ENCODE assay signal across 8 cellular contexts in genomic region chr20:48620486-48621255, GRCh38.
DNase-seq lines count a peak whose midpoint lies in the region; ATAC-seq and TF ChIP-seq lines count a peak whose summit lies in the region.

No MANE protein-coding gene starts in this region.

- H3K4me1 ChIP-seq in A673 (ENCODE audit: insufficient read depth, low read length, poor library complexity, severe bottlenecking) (peaks cover 13% of the 10 kb centered on the region), cardiac muscle cell (ENCODE audit: low read depth) (no peaks in the 10 kb centered on the region), ovary (ENCODE audit: insufficient read depth) (peaks cover 11% of the 10 kb centered on the region), thyroid gland (peaks cover 0 to 14% of the 10 kb centered on the region in 2 donors)

- H3K36me3 Mint-ChIP-seq in activated naive CD8-positive, alpha-beta T cell treated with anti-CD3 and anti-CD28 coated beads, Interleukin-2, amount 10 ng/mL, durations not matched to agents 7 days and 5 days = no peaks in the 10 kb centered on the region

- H3K4me3 ChIP-seq in A673 (ENCODE audit: low read depth, low read length, poor library complexity, severe bottlenecking) = no peak overlapping the region
- no peak overlapping the region for H3K4me3 ChIP-seq in SU-DHL-6 (ENCODE audit: insufficient read depth, low read length, poor library complexity, severe bottlenecking)
- H3K4me3 ChIP-seq in cardiac muscle cell = peak overlapping the region; percentile 23
- H3K4me3 ChIP-seq in ovary = peak overlapping the region; percentile 25
- H3K4me3 ChIP-seq in thyroid gland (replicated peaks in 1 of 3) = peak overlapping the region in 1 of 3 donors; percentile 13

- H3K27me3 Mint-ChIP-seq in activated naive CD8-positive, alpha-beta T cell treated with anti-CD3 and anti-CD28 coated beads, Interleukin-2, amount 10 ng/mL, durations not matched to agents 7 days and 5 days = no peaks in the 10 kb centered on the region

- TF ChIP-seq CTCF in A673 (conservative IDR thresholded peaks at IDR 0.05; ENCODE audit: low read depth, low read length) (peak; percentile 82), SU-DHL-6 (IDR thresholded peaks at IDR 0.05; ENCODE audit: insufficient read depth, low read length, poor library complexity, severe bottlenecking) (peak; percentile 45), cardiac muscle cell (IDR thresholded peaks at IDR 0.05; ENCODE audit: low read depth, low read length) (peak; percentile 91), ovary (IDR thresholded peaks at IDR 0.05) (peak; percentile 87 to 96 (median 91)), thyroid gland (IDR thresholded peaks at IDR 0.05) (peak; percentile 76 to 97 (median 86))

- H3K4me3 Mint-ChIP-seq in activated naive CD8-positive, alpha-beta T cell treated with anti-CD3 and anti-CD28 coated beads, Interleukin-2, amount 10 ng/mL, durations not matched to agents 7 days and 5 days = peak overlapping the region; percentile 74

- no peak overlapping the region for H3K27ac ChIP-seq in A673 (ENCODE audit: low read depth, low read length, poor library complexity, severe bottlenecking)
- H3K27ac ChIP-seq in SU-DHL-6 (ENCODE audit: low read depth, low read length) = no peak overlapping the region
- no peak overlapping the region for H3K27ac ChIP-seq in cardiac muscle cell
- H3K27ac ChIP-seq in ovary = peak overlapping the region; percentile 1 to 44
- H3K27ac ChIP-seq in thyroid gland = no peak overlapping the region

- TF ChIP-seq POLR2A in ovary (IDR thresholded peaks at IDR 0.05) (no peak), thyroid gland (IDR thresholded peaks at IDR 0.05) (no peak)

- POLR2A ChIA-PET in A673 (lab: Charles Lee; ENCODE audit: low non-redundant PET) = no interaction called here
- POLR2A ChIA-PET in activated naive CD8-positive, alpha-beta T cell treated with anti-CD3 and anti-CD28 coated beads, Interleukin-2, amount 10 ng/mL, durations not matched to agents 7 days and 5 days (lab: Charles Lee) = interaction anchor here (0.6 kb wide), 1 partner anchor 285 kb away, joined by 5 read pairs; no protein-coding TSS in a partner anchor

- DNase-seq in A673 (ENCODE audit: low spot score) = peak; percentile 86
- DNase-seq in NCI-H1092 treated with DMSO at 0.1 percent for 48 hours (lab: John Stamatoyannopoulos, UW) = peak; percentile 86
- peak; percentile 82 for DNase-seq in activated naive CD8-positive, alpha-beta T cell treated with anti-CD3 and anti-CD28 coated beads, Interleukin-2, amount 10 ng/mL, durations not matched to agents 7 days and 5 days
- DNase-seq in cardiac muscle cell (ENCODE audit: low read depth in 1 of 2, low spot score in 1 of 2) = peak; percentile 91 to 95
- peak; percentile 90 to 97 (median 95) for DNase-seq in ovary
- peak; percentile 94 to 96 for DNase-seq in thyroid gland

- CTCF ChIA-PET in A673 (lab: Charles Lee) = interaction anchor here (0.6 to 2.1 kb wide), 22 partner anchors 22 to 1236 kb away, joined by 3 to 17 read pairs (median 4); no protein-coding TSS in a partner anchor

- H3K4me2 ChIP-seq in SU-DHL-6 (ENCODE audit: low read depth, low read length, poor library complexity, severe bottlenecking) = no peak overlapping the region

- H3K9me2 ChIP-seq in SU-DHL-6 (replicated peaks; ENCODE audit: insufficient read depth, low read length) = no peaks in the 10 kb centered on the region

- H3K27ac Mint-ChIP-seq in activated naive CD8-positive, alpha-beta T cell treated with anti-CD3 and anti-CD28 coated beads, Interleukin-2, amount 10 ng/mL, durations not matched to agents 7 days and 5 days = peak overlapping the region; percentile 67

- H3K36me3 ChIP-seq in A673 (ENCODE audit: insufficient read depth, low read length, poor library complexity, severe bottlenecking) = peaks cover 23% of the 10 kb centered on the region
- H3K36me3 ChIP-seq in SU-DHL-6 (ENCODE audit: low read length) = no peaks in the 10 kb centered on the region
- H3K36me3 ChIP-seq in cardiac muscle cell = no peaks in the 10 kb centered on the region
- no peaks in the 10 kb centered on the region for H3K36me3 ChIP-seq in ovary
- H3K36me3 ChIP-seq in thyroid gland = no peaks in the 10 kb centered on the region

- H3K9me3 Mint-ChIP-seq in activated naive CD8-positive, alpha-beta T cell treated with anti-CD3 and anti-CD28 coated beads, Interleukin-2, amount 10 ng/mL, durations not matched to agents 7 days and 5 days = no peaks in the 10 kb centered on the region

- H3K79me2 ChIP-seq in SU-DHL-6 (ENCODE audit: insufficient read depth, low read length) = no peaks in the 10 kb centered on the region

- WGBS in ovary, 3 donors = 1 to 2% (median 1%) methylated on average over 22 to 24 of the region's 24 CpGs
- 3 to 5% methylated on average over 21 to 24 of the region's 24 CpGs for WGBS in thyroid gland, 2 donors

- no peak overlapping the region for H2AFZ ChIP-seq in SU-DHL-6 (ENCODE audit: low read depth, low read length, severe bottlenecking)

- TF ChIP-seq EP300 in ovary (IDR thresholded peaks at IDR 0.05) = no peak

- peak; percentile 62 for ATAC-seq in GM18907 (IDR thresholded peaks at IDR 0.05; ENCODE audit: unreplicated experiment)
- ATAC-seq in activated naive CD8-positive, alpha-beta T cell treated with anti-CD3 and anti-CD28 coated beads, Interleukin-2, amount 10 ng/mL, durations not matched to agents 7 days and 5 days (ENCODE audit: low read depth) = peak; percentile 85

- intact Hi-C loops in A673 (cut with micrococcal nuclease; ENCODE audit: unreplicated experiment) (loop anchor here (2.0 to 5.0 kb wide), 5 partner anchors 766 to 958 kb away; no protein-coding TSS in a partner anchor), ovary (cut with DNase I) (loop anchor here (1.0 to 10.0 kb wide), 4 partner anchors 426 to 958 kb away; partner anchors contain the start of gene SULF2 (in 2 of the 4)), thyroid gland (cut with DNase I) (loop anchor here (5.0 to 10.0 kb wide), 2 partner anchors 836 to 953 kb away; partner anchors contain the start of gene SULF2)

- no peak overlapping the region for H3K9ac ChIP-seq in SU-DHL-6 (ENCODE audit: low read length)

- H4K20me1 ChIP-seq in SU-DHL-6 (ENCODE audit: low read depth, low read length) = no peaks in the 10 kb centered on the region

- H3F3A ChIP-seq in SU-DHL-6 (ENCODE audit: insufficient read depth) = no peaks in the 10 kb centered on the region

- H3K27me3 ChIP-seq in A673 (replicated peaks; ENCODE audit: insufficient read depth, low read depth, low read length, poor library complexity) (no peaks in the 10 kb centered on the region), SU-DHL-6 (ENCODE audit: low read length) (no peaks in the 10 kb centered on the region), cardiac muscle cell (no peaks in the 10 kb centered on the region), ovary (no peaks in the 10 kb centered on the region), thyroid gland (no peaks in the 10 kb centered on the region)

- peaks cover 3% of the 10 kb centered on the region for H3K4me1 Mint-ChIP-seq in activated naive CD8-positive, alpha-beta T cell treated with anti-CD3 and anti-CD28 coated beads, Interleukin-2, amount 10 ng/mL, durations not matched to agents 7 days and 5 days

- BruUV-seq in A673 (replicated peaks; lab: Mats Ljungman, UMichigan) = no TSS peak

- H3K9me3 ChIP-seq in A673 (ENCODE audit: low read depth, low read length, poor library complexity, severe bottlenecking) (no peaks in the 10 kb centered on the region), SU-DHL-6 (ENCODE audit: insufficient read depth, low read length) (no peaks in the 10 kb centered on the region), cardiac muscle cell (ENCODE audit: low read depth) (no peaks in the 10 kb centered on the region), ovary (no peaks in the 10 kb centered on the region), thyroid gland (no peaks in the 10 kb centered on the region)

Comparison
In these comparisons a context has a peak if more than half of its experiments do, and no peak if none do; other contexts are left out.
1. H3K27ac ChIP-seq: peak in ovary (2 of 2); none in A673 (single experiment), SU-DHL-6 (single experiment), cardiac muscle cell (single experiment) and thyroid gland (0 of 3).
2. H3K4me3 ChIP-seq: peak in cardiac muscle cell (single experiment) and ovary (single experiment); none in A673 (single experiment) and SU-DHL-6 (single experiment).
3. Peak in every context shown above with its lines, with median percentiles within 50 percentile points of each other: DNase-seq and CTCF ChIP-seq.